In the genomic region with DNA sequence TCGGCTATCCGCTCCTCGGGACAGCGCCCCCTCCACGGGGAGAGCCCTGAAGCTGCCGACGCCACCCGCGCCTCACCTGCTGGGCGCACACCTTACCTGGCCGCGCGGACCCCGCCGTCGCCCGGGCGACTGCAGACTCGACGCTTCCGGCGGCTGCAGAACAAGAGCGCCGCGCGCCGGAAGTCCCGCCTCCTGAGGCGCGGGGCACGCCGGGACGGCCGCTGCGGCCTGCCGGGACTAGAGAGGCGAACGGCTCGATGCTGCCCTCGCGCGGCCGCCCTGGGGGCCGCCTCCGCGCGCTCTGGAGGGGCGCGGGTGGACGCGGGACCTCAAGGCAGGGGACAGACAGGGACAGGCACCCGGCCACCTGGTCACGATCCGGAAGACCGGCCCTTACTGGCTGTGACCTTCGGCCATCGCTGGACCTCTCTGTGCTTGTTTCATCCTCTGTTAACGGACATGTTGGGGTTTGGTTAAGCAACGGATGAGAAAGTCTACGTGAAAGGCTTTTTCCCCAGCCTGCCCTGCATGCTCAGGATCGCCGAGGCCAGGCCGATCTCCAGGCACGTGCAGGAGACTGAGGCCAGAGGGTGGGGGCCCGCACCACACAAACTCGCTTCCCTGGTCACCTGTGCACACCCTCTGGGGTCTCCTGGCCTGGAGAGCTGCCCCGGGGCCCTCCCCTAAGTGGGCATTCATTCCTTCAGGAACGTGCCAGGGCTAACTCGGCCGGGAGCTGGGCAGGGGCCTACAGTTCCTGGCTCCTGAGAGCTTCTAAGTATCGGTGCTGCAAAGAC, we compare ENCODE assay signal across 8 cellular contexts. TPM values are rescaled to one million over a fixed set of nuclear protein-coding genes. Genes with fewer than 3 reads are reported as not detected.
DNase-seq lines count a peak whose midpoint lies in the region; ATAC-seq and TF ChIP-seq lines count a peak whose summit lies in the region.

A gene with protein sequence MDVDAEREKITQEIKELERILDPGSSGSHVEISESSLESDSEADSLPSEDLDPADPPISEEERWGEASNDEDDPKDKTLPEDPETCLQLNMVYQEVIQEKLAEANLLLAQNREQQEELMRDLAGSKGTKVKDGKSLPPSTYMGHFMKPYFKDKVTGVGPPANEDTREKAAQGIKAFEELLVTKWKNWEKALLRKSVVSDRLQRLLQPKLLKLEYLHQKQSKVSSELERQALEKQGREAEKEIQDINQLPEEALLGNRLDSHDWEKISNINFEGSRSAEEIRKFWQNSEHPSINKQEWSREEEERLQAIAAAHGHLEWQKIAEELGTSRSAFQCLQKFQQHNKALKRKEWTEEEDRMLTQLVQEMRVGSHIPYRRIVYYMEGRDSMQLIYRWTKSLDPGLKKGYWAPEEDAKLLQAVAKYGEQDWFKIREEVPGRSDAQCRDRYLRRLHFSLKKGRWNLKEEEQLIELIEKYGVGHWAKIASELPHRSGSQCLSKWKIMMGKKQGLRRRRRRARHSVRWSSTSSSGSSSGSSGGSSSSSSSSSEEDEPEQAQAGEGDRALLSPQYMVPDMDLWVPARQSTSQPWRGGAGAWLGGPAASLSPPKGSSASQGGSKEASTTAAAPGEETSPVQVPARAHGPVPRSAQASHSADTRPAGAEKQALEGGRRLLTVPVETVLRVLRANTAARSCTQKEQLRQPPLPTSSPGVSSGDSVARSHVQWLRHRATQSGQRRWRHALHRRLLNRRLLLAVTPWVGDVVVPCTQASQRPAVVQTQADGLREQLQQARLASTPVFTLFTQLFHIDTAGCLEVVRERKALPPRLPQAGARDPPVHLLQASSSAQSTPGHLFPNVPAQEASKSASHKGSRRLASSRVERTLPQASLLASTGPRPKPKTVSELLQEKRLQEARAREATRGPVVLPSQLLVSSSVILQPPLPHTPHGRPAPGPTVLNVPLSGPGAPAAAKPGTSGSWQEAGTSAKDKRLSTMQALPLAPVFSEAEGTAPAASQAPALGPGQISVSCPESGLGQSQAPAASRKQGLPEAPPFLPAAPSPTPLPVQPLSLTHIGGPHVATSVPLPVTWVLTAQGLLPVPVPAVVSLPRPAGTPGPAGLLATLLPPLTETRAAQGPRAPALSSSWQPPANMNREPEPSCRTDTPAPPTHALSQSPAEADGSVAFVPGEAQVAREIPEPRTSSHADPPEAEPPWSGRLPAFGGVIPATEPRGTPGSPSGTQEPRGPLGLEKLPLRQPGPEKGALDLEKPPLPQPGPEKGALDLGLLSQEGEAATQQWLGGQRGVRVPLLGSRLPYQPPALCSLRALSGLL (N-terminal part only) (minus strand): TSS at position 133 of the 797 bp plus-strand sequence. CDS start 1,742 bp downstream, outside the sequence.

- H3K36me3 Mint-ChIP-seq in chondrocyte (ENCODE audit: low read depth): peaks cover 12% of the 10 kb centered on the region

- no peaks in the 10 kb centered on the region for H3K27me3 Mint-ChIP-seq in chondrocyte (ENCODE audit: low read depth)

- H3K27me3 ChIP-seq in ACC112 (ENCODE audit: insufficient read depth, low read length): no peaks in the 10 kb centered on the region

- TF ChIP-seq CTCF in chondrocyte (IDR thresholded peaks at IDR 0.05): peak; percentile 96

- H3K27ac ChIP-seq in ACC112 (ENCODE audit: low read depth, low read length): peak within 1 kb of the TSS; percentile 15; the same call in 1 of the 2 replicates

- peak within 1 kb of the TSS; percentile 21 for H2AFZ ChIP-seq in ACC112 (ENCODE audit: low read length, unreplicated experiment)

- H3K9me3 Mint-ChIP-seq in chondrocyte (ENCODE audit: low read depth): no peaks in the 10 kb centered on the region

- peak; percentile 54 for ATAC-seq in GM18858 (IDR thresholded peaks at IDR 0.05; ENCODE audit: unreplicated experiment)
- ATAC-seq in HG03139 (IDR thresholded peaks at IDR 0.05; ENCODE audit: unreplicated experiment): peak; percentile 58

- H3K4me1 Mint-ChIP-seq in chondrocyte (ENCODE audit: low read depth): peaks cover 17% of the 10 kb centered on the region

- peaks cover 16% of the 10 kb centered on the region for H3K4me1 ChIP-seq in ACC112 (ENCODE audit: control insufficient read depth, insufficient read depth, low read length, unreplicated experiment)

- peak within 1 kb of the TSS; percentile 99 for H3K4me3 ChIP-seq in ACC112 (ENCODE audit: low read depth, low read length)

- H3K36me3 ChIP-seq in ACC112 (ENCODE audit: insufficient read depth, low read length): peaks cover 12% of the 10 kb centered on the region; the same call in 1 of the 2 replicates

- H3K27ac Mint-ChIP-seq in chondrocyte (ENCODE audit: unreplicated experiment): peak within 1 kb of the TSS; percentile 63

- peak; percentile 91 for DNase-seq in NCI-H345 (lab: John Stamatoyannopoulos, UW)
- peak; percentile 92 for DNase-seq in activated CD4-positive, CD25-positive, alpha-beta regulatory T cell treated with anti-CD3 and anti-CD28 coated beads, Interleukin-2, amount 50 U/mL, for 72 hours
- DNase-seq in chondrocyte (ENCODE audit: low spot score): peak; percentile 94
- peak; percentile 89 for DNase-seq in kidney tubule cell (ENCODE audit: low spot score)
- DNase-seq in stimulated activated CD4-positive, alpha-beta T cell treated with anti-CD3 and anti-CD28 coated beads, Interleukin-15, amount 100 ng/mL, for 48 hours (ENCODE audit: low read depth in 2 of 2): peak; percentile 75 to 83

- H3K4me3 Mint-ChIP-seq in chondrocyte (ENCODE audit: unreplicated experiment): peak within 1 kb of the TSS; percentile 84

- peaks cover 25% of the 10 kb centered on the region for H3K79me2 ChIP-seq in ACC112 (ENCODE audit: control insufficient read depth, insufficient read depth, low read length, unreplicated experiment)

RNA-seq across cellular contexts. Expression of the gene that starts here (rescaled TPM):
- 7.6 to 8.4 TPM (median 7.9 TPM) in 3 replicates for total RNA-seq in chondrocyte

Comparison
In these comparisons a context has a peak if more than half of its experiments do, and no peak if none do; other contexts are left out.
1. Peak in every context shown above with its lines: DNase-seq, ATAC-seq, H3K4me3 ChIP-seq and H3K27ac ChIP-seq.